In genomic region chr2:166805753-166806152, GRCh38 we compare ENCODE assay signal across 35 cellular contexts.
"Had no signal": no experiment of that assay in that cellular context is flagged by ENCODE, and none has a peak within 500 bp of the region (broad histone marks: within the 10 kb centered on the region; RNA-seq: fewer than 3 reads in every experiment).

No MANE protein-coding gene starts in this region.

- H3K27ac ChIP-seq: adrenal gland, body of pancreas, cardiac muscle cell, coronary artery, dorsolateral prefrontal cortex, esophagus muscularis mucosa, foreskin keratinocyte, gastrocnemius medialis, heart left ventricle, WERI-Rb-1 had no signal

- H3K27me3 ChIP-seq: adrenal gland, body of pancreas, cardiac muscle cell, dorsolateral prefrontal cortex, esophagus muscularis mucosa, foreskin keratinocyte, gastrocnemius medialis, heart left ventricle had no signal

- H3K36me3 Mint-ChIP-seq: activated naive CD4-positive, alpha-beta T cell treated with anti-CD3 and anti-CD28 coated beads, Interleukin-2, amount 50 U/mL, for 24 hours; activated naive CD8-positive, alpha-beta T cell treated with anti-CD3 and anti-CD28 coated beads for 36 hours had no signal

- H3K36me3 ChIP-seq: adrenal gland, cardiac muscle cell, esophagus muscularis mucosa, gastrocnemius medialis, heart left ventricle, WERI-Rb-1 had no signal

- H3K9me3 ChIP-seq: adrenal gland, body of pancreas, esophagus muscularis mucosa, gastrocnemius medialis had no signal

- H3K4me3 ChIP-seq: adrenal gland, body of pancreas, cardiac muscle cell, coronary artery, dorsolateral prefrontal cortex, esophagus muscularis mucosa, gastrocnemius medialis, heart left ventricle had no signal

- H3K27ac Mint-ChIP-seq: activated B cell treated with CpG ODN at 0.5 μM for 24 hours; activated CD8-positive, alpha-beta T cell treated with anti-CD3 and anti-CD28 coated beads for 36 hours; activated naive CD4-positive, alpha-beta T cell treated with anti-CD3 and anti-CD28 coated beads for 36 hours; activated naive CD4-positive, alpha-beta T cell treated with anti-CD3 and anti-CD28 coated beads, Interleukin-2, amount 50 U/mL, for 24 hours; activated naive CD8-positive, alpha-beta T cell treated with anti-CD3 and anti-CD28 coated beads for 36 hours; activated naive CD8-positive, alpha-beta T cell treated with anti-CD3 and anti-CD28 coated beads, Interleukin-2, amount 50 U/mL, for 24 hours; activated T-helper 1 cell treated with anti-CD3 and anti-CD28 coated beads, Interleukin-12 subunit alpha, Interleukin-12 subunit beta, Interleukin-2, Interleukin-4 antibody, amounts not matched to agents 30 ng/mL and 10 ng/mL and 1 ng/mL, durations not matched to agents 14 hours and 24 hours and 36 hours; activated T-helper 2 cell treated with anti-CD3 and anti-CD28 coated beads, Interferon-gamma antibody, Interleukin-2, Interleukin-4, amounts not matched to agents 10 μg/mL and 5 μg/mL and 100 μg/mL, durations not matched to agents 14 hours and 24 hours and 36 hours; dendritic cell treated with granulocyte-macrophage colony-stimulating factor and Interleukin-4, amounts not matched to agents 40 ng/mL and 50 ng/mL, for 4 days; endodermal cell had no signal

- H3K4me1 Mint-ChIP-seq: activated B cell treated with CpG ODN at 0.5 μM for 24 hours had no signal

- H3K27me3 Mint-ChIP-seq: activated B cell treated with CpG ODN at 0.5 μM for 24 hours; activated CD8-positive, alpha-beta T cell treated with anti-CD3 and anti-CD28 coated beads for 36 hours; activated naive CD4-positive, alpha-beta T cell treated with anti-CD3 and anti-CD28 coated beads, Interleukin-2, amount 50 U/mL, for 24 hours; activated naive CD8-positive, alpha-beta T cell treated with anti-CD3 and anti-CD28 coated beads for 36 hours; activated naive CD8-positive, alpha-beta T cell treated with anti-CD3 and anti-CD28 coated beads, Interleukin-2, amount 50 U/mL, for 24 hours; dendritic cell treated with granulocyte-macrophage colony-stimulating factor and Interleukin-4, amounts not matched to agents 40 ng/mL and 50 ng/mL, for 4 days had no signal

- DNase-seq: activated B cell treated with CpG ODN at 0.5 μM for 24 hours; activated CD4-positive, alpha-beta T cell treated with anti-CD3 and anti-CD28 coated beads for 48 hours; activated CD4-positive, alpha-beta T cell treated with anti-CD3 and anti-CD28 coated beads, Interleukin-2, amount 50 U/mL, for 1 hour; activated CD4-positive, alpha-beta T cell treated with anti-CD3 and anti-CD28 coated beads, Interleukin-2, amount 50 U/mL, for 48 hours; activated CD8-positive, alpha-beta memory T cell treated with anti-CD3 and anti-CD28 coated beads for 24 hours; activated CD8-positive, alpha-beta T cell treated with anti-CD3 and anti-CD28 coated beads for 36 hours; activated effector memory CD4-positive, alpha-beta T cell treated with anti-CD3 and anti-CD28 coated beads, Interleukin-2, amount 50 U/mL, for 16 hours; activated naive CD4-positive, alpha-beta T cell treated with anti-CD3 and anti-CD28 coated beads for 36 hours; activated naive CD8-positive, alpha-beta T cell treated with anti-CD3 and anti-CD28 coated beads for 36 hours; activated naive CD8-positive, alpha-beta T cell treated with anti-CD3 and anti-CD28 coated beads, Interleukin-2, amount 50 U/mL, for 24 hours; activated T-cell treated with anti-CD3 and anti-CD28 coated beads, Interleukin-2, amount 50 U/mL, for 4 hours; adrenal gland; amygdala; aorta; body of pancreas; central memory CD4-positive, alpha-beta T cell; cerebellar nuclear complex; dorsolateral prefrontal cortex; effector memory CD4-positive, alpha-beta T cell; endodermal cell; erythroblast; foreskin keratinocyte; gastrocnemius medialis; glutamatergic neuron; heart left ventricle; T-helper 2 cell; WERI-Rb-1 had no signal

- H3K4me3 Mint-ChIP-seq: activated B cell treated with CpG ODN at 0.5 μM for 24 hours; activated CD8-positive, alpha-beta T cell treated with anti-CD3 and anti-CD28 coated beads for 36 hours; activated naive CD4-positive, alpha-beta T cell treated with anti-CD3 and anti-CD28 coated beads for 36 hours; activated naive CD4-positive, alpha-beta T cell treated with anti-CD3 and anti-CD28 coated beads, Interleukin-2, amount 50 U/mL, for 24 hours; activated naive CD8-positive, alpha-beta T cell treated with anti-CD3 and anti-CD28 coated beads for 36 hours; activated naive CD8-positive, alpha-beta T cell treated with anti-CD3 and anti-CD28 coated beads, Interleukin-2, amount 50 U/mL, for 24 hours; activated T-cell treated with anti-CD3 and anti-CD28 coated beads, Interleukin-2, amount 50 U/mL, for 4 hours; activated T-helper 1 cell treated with anti-CD3 and anti-CD28 coated beads, Interleukin-12 subunit alpha, Interleukin-12 subunit beta, Interleukin-2, Interleukin-4 antibody, amounts not matched to agents 30 ng/mL and 10 ng/mL and 1 ng/mL, durations not matched to agents 14 hours and 24 hours and 36 hours; dendritic cell treated with granulocyte-macrophage colony-stimulating factor and Interleukin-4, amounts not matched to agents 40 ng/mL and 50 ng/mL, for 4 days; endodermal cell had no signal

- H3K4me1 ChIP-seq: adrenal gland, body of pancreas, esophagus muscularis mucosa, foreskin keratinocyte, gastrocnemius medialis, heart left ventricle had no signal

- ATAC-seq: activated CD4-positive, CD25-positive, alpha-beta regulatory T cell treated with anti-CD3 and anti-CD28 coated beads, Interleukin-2, amount 50 U/mL, for 24 hours; activated CD8-positive, alpha-beta T cell treated with anti-CD3 and anti-CD28 coated beads for 36 hours; activated naive CD8-positive, alpha-beta T cell treated with anti-CD3 and anti-CD28 coated beads, Interleukin-2, amount 50 U/mL, for 24 hours; activated T-cell treated with anti-CD3 and anti-CD28 coated beads, Interleukin-2, amount 50 U/mL, for 4 hours; body of pancreas; foreskin keratinocyte; gastrocnemius medialis; heart left ventricle had no signal

- H3K9me3 Mint-ChIP-seq: activated B cell treated with CpG ODN at 0.5 μM for 24 hours; activated naive CD4-positive, alpha-beta T cell treated with anti-CD3 and anti-CD28 coated beads for 36 hours; activated naive CD4-positive, alpha-beta T cell treated with anti-CD3 and anti-CD28 coated beads, Interleukin-2, amount 50 U/mL, for 24 hours; activated naive CD8-positive, alpha-beta T cell treated with anti-CD3 and anti-CD28 coated beads, Interleukin-2, amount 50 U/mL, for 24 hours; activated T-helper 2 cell treated with anti-CD3 and anti-CD28 coated beads, Interferon-gamma antibody, Interleukin-2, Interleukin-4, amounts not matched to agents 10 μg/mL and 5 μg/mL and 100 μg/mL, durations not matched to agents 14 hours and 24 hours and 36 hours had no signal
